Comparison of ENCODE assay signal across 19 cellular contexts in genomic region chr7:107386543-107386900, GRCh38.
DNase-seq lines count a peak whose midpoint lies in the region; ATAC-seq and TF ChIP-seq lines count a peak whose summit lies in the region.
"Had no signal": no experiment of that assay in that cellular context is flagged by ENCODE, and none has a peak within 500 bp of the region (broad histone marks: within the 10 kb centered on the region; RNA-seq: fewer than 3 reads in every experiment).

No MANE protein-coding gene starts in this region.

- H3K79me2 ChIP-seq in hepatocyte: no peaks in the 10 kb centered on the region

- H3K36me3 Mint-ChIP-seq in HFFc6 (ENCODE audit: low read depth) (peaks cover 14% of the 10 kb centered on the region), mesothelial cell of epicardium (no peaks in the 10 kb centered on the region)

- no peaks in the 10 kb centered on the region for H3K9me3 Mint-ChIP-seq in HFFc6
- no peaks in the 10 kb centered on the region for H3K9me3 Mint-ChIP-seq in mesothelial cell of epicardium
- H3K9me3 Mint-ChIP-seq: CD4-positive, alpha-beta memory T cell had no signal

- H3K27ac Mint-ChIP-seq in HFFc6 (peak overlapping the region; percentile 86), mesothelial cell of epicardium (no peak overlapping the region)
- H3K27ac Mint-ChIP-seq: CD4-positive, alpha-beta memory T cell had no signal

- DNase-seq in HFFc6 (no peak), WERI-Rb-1 (no peak), hepatocyte (ENCODE audit: low spot score) (no peak), thoracic aorta (ENCODE audit: low spot score) (no peak), Peyer's patch (no peak), midbrain (lab: John Stamatoyannopoulos, UW) (no peak), mesothelial cell of epicardium (ENCODE audit: low spot score in 2 of 2, unreplicated experiment in 2 of 2) (no peak)
- DNase-seq: activated CD4-positive, alpha-beta T cell treated with anti-CD3 and anti-CD28 coated beads, Interleukin-2, amount 50 U/mL, for 48 hours; activated CD4-positive, CD25-positive, alpha-beta regulatory T cell; activated effector memory CD4-positive, alpha-beta T cell treated with anti-CD3 and anti-CD28 coated beads, Interleukin-2, amount 50 U/mL, for 16 hours; CD4-positive, alpha-beta memory T cell; GF-D8; NCI-H1694; NCI-H2171; T-helper 9 cell had no signal

- H3K9me3 ChIP-seq in WERI-Rb-1 (ENCODE audit: severe bottlenecking): no peaks in the 10 kb centered on the region
- no peaks in the 10 kb centered on the region for H3K9me3 ChIP-seq in hepatocyte (ENCODE audit: low read depth)
- no peaks in the 10 kb centered on the region for H3K9me3 ChIP-seq in thoracic aorta
- no peaks in the 10 kb centered on the region for H3K9me3 ChIP-seq in Peyer's patch

- H3K36me3 ChIP-seq in WERI-Rb-1 (no peaks in the 10 kb centered on the region), hepatocyte (replicated peaks; ENCODE audit: insufficient read depth, low read depth) (no peaks in the 10 kb centered on the region), thoracic aorta (no peaks in the 10 kb centered on the region), Peyer's patch (no peaks in the 10 kb centered on the region)

- TF ChIP-seq CTCF in HFFc6 (IDR thresholded peaks at IDR 0.05) (no peak), WERI-Rb-1 (IDR thresholded peaks at IDR 0.05; ENCODE audit: low read depth, low read length) (no peak), hepatocyte (IDR thresholded peaks at IDR 0.05; ENCODE audit: poor library complexity) (no peak), thoracic aorta (IDR thresholded peaks at IDR 0.05) (no peak), Peyer's patch (IDR thresholded peaks at IDR 0.05) (no peak), mesothelial cell of epicardium (IDR thresholded peaks at IDR 0.05; ENCODE audit: unreplicated experiment) (no peak)

- H3K27ac ChIP-seq in WERI-Rb-1: peak overlapping the region; percentile 59
- H3K27ac ChIP-seq in hepatocyte: peak overlapping the region; percentile 82
- H3K27ac ChIP-seq in thoracic aorta: peak overlapping the region; percentile 82 to 95
- H3K27ac ChIP-seq in Peyer's patch: no peak overlapping the region
- H3K27ac ChIP-seq: epithelial cell of prostate, KMS-11, RWPE1 had no signal

- H3K27me3 Mint-ChIP-seq in HFFc6 (ENCODE audit: insufficient read depth) (no peaks in the 10 kb centered on the region), mesothelial cell of epicardium (ENCODE audit: low read depth) (no peaks in the 10 kb centered on the region)
- H3K27me3 Mint-ChIP-seq: CD4-positive, alpha-beta memory T cell had no signal

- H2AFZ ChIP-seq in hepatocyte: no peak overlapping the region

- TF ChIP-seq POLR2A in Peyer's patch (IDR thresholded peaks at IDR 0.05): no peak

- H3K4me1 Mint-ChIP-seq in HFFc6 (ENCODE audit: low read depth) (peaks cover 48% of the 10 kb centered on the region), mesothelial cell of epicardium (peaks cover 38% of the 10 kb centered on the region)

- no peak for ATAC-seq in thoracic aorta (ENCODE audit: insufficient number of reproducible peaks, low FRiP score, low read depth)
- ATAC-seq: HCT116 had no signal

- H4K20me1 ChIP-seq in hepatocyte (ENCODE audit: insufficient read depth, poor library complexity, severe bottlenecking): no peaks in the 10 kb centered on the region

- WGBS in hepatocyte (ENCODE audit: low lambda C conversion rate, missing lambda C conversion rate): 60% methylated on average over 3 of the region's 3 CpGs

- no peaks in the 10 kb centered on the region for H3K27me3 ChIP-seq in WERI-Rb-1 (ENCODE audit: insufficient read depth, low read depth, severe bottlenecking)
- no peaks in the 10 kb centered on the region for H3K27me3 ChIP-seq in hepatocyte
- no peaks in the 10 kb centered on the region for H3K27me3 ChIP-seq in thoracic aorta (replicated peaks; ENCODE audit: insufficient read depth)
- H3K27me3 ChIP-seq in Peyer's patch: no peaks in the 10 kb centered on the region

- H3K4me1 ChIP-seq in hepatocyte (ENCODE audit: insufficient read depth): peaks cover 35% of the 10 kb centered on the region
- peaks cover 26 to 29% of the 10 kb centered on the region in 2 donors for H3K4me1 ChIP-seq in thoracic aorta (ENCODE audit: control insufficient read depth in 1 of 2, low read depth in 2 of 2)
- H3K4me1 ChIP-seq in Peyer's patch: peaks cover 0 to 3% (median 0%) of the 10 kb centered on the region in 4 donors

- peak overlapping the region; percentile 37 for H3K4me3 ChIP-seq in WERI-Rb-1 (ENCODE audit: low read depth, low read length)
- H3K4me3 ChIP-seq in hepatocyte: no peak overlapping the region
- H3K4me3 ChIP-seq in thoracic aorta: no peak overlapping the region
- H3K4me3 ChIP-seq in Peyer's patch: no peak overlapping the region

- H3K4me2 ChIP-seq in hepatocyte: peak overlapping the region; percentile 61
- H3K4me2 ChIP-seq: KMS-11 had no signal

- H3K4me3 Mint-ChIP-seq in HFFc6 (peak overlapping the region; percentile 58; the same call in 1 of the 2 replicates), mesothelial cell of epicardium (no peak overlapping the region)
- H3K4me3 Mint-ChIP-seq: CD4-positive, alpha-beta memory T cell had no signal

- H3K9me2 ChIP-seq in hepatocyte (replicated peaks; ENCODE audit: insufficient read depth): no peaks in the 10 kb centered on the region

Comparison
In these comparisons a context has a peak if more than half of its experiments do, and no peak if none do; other contexts are left out.
1. H3K27ac ChIP-seq: peak in WERI-Rb-1 (single experiment), hepatocyte (single experiment) and thoracic aorta (2 of 2); none in Peyer's patch (0 of 4).